1 cellular context compared by ENCODE assay signal in the genomic region with DNA sequence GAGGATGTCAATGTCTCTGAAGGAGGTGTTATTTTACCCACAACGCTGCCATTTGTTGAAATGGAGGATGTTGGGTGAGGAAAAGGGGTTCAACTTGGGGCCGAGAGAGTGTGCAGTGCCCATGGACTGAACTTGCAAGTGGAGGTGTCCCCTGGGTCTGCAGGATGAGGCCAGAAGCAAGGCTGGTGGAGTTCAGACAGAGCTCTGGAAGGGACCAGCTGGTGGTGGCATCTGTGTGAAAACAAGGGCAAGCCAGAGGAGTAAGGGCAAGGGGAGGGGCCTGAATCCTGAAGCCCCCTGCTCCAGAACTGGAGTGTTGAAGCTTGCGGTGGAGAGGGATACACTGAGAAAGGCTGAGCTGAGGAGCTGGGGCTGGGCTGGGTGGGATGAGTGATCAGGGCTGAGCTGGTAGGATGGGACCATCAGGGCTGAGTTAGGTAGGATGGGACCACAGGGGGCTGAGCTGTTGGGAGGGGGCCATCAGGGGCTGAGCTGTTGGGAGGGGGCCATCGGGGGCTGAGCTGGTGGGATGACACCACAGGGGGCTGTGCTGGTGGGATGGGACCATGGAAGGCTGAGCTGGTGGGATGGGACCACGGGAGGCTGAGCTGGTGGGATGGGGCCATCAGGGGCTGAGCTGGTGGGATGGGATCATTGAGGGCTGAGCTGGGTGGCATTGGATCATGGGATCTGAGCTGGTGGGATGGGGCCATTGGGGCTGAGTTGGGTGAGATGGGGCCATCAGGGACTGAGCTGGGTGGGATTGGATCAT.
TF ChIP-seq lines count a peak whose summit lies in the region.

No MANE protein-coding gene starts in this region.

TF ChIP-seq in H1, 55 proteins besides CTCF, POLR2A, EP300 and RAD21:
- no peak for TF ChIP-seq KDM5A (IDR thresholded peaks at IDR 0.05; ENCODE audit: low read length)
- no peak for TF ChIP-seq CREB1 (IDR thresholded peaks at IDR 0.05)
- TF ChIP-seq JUND (IDR thresholded peaks at IDR 0.05; ENCODE audit: low read length), result no peak
- TF ChIP-seq BRCA1 (IDR thresholded peaks at IDR 0.05; ENCODE audit: low read depth, low read length), result no peak
- no peak for TF ChIP-seq CHD2 (IDR thresholded peaks at IDR 0.05; ENCODE audit: low read length)
- TF ChIP-seq CBX8 (IDR thresholded peaks at IDR 0.05; ENCODE audit: borderline replicate concordance, low read depth, low read length), result no peak
- TF ChIP-seq GTF2F1 (IDR thresholded peaks at IDR 0.05; ENCODE audit: borderline replicate concordance, low read depth, low read length), result no peak
- TF ChIP-seq RXRA (IDR thresholded peaks at IDR 0.05; ENCODE audit: insufficient read depth, low read depth, low read length), result no peak
- no peak for TF ChIP-seq FOSL1 (IDR thresholded peaks at IDR 0.05; ENCODE audit: insufficient read depth, low read depth, low read length)
- no peak for TF ChIP-seq RBBP5 (IDR thresholded peaks at IDR 0.05; ENCODE audit: borderline replicate concordance, low read depth, low read length)
- TF ChIP-seq, protein P1, sequence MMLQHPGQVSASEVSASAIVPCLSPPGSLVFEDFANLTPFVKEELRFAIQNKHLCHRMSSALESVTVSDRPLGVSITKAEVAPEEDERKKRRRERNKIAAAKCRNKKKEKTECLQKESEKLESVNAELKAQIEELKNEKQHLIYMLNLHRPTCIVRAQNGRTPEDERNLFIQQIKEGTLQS (IDR thresholded peaks at IDR 0.05; ENCODE audit: insufficient read depth, low read depth, low read length), result no peak
- TF ChIP-seq TBP (IDR thresholded peaks at IDR 0.05; ENCODE audit: low read depth, low read length), result no peak
